In the genomic region with DNA sequence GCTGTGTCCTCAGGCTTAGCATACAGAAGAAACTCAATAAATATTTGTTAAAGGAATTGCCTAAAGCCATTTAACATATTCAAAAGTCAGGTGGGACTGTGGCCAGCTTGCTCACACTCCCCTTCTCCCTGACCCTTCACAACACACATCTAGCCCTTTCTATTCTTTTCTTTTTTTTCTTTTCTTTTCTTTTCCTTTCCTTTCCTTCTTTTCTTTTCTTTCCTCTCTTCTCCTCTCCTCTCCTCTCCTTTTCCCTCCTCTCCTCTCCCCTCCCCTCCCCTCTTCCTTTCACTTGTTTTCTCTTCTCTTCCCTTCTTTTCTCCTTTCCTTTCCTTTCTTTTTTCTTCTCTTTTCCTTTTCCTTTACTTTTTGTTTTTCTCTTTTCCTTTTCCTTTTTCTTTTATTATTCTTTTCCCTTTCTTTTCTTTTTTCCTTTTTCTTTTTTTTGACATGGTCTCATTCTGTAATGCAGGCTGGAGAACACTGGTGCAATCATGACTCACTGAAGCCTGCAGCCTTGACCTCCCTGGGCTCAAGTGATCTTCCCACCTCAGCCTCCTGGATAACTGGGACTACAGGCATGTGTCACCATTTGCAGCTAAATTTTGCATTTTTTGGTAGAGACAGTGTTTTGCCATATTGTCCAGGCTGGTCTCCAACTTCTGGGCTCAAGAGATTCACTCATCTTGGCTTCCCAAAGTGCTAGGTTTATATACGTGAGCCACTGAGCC, we compare ENCODE assay signal across 16 cellular contexts.
DNase-seq lines count a peak whose midpoint lies in the region; ATAC-seq and TF ChIP-seq lines count a peak whose summit lies in the region.
"Had no signal": no experiment of that assay in that cellular context is flagged by ENCODE, and none has a peak within 500 bp of the region (broad histone marks: within the 10 kb centered on the region; RNA-seq: fewer than 3 reads in every experiment).

No MANE protein-coding gene starts in this region.

- H3K4me1 Mint-ChIP-seq in WTC11: no peaks in the 10 kb centered on the region
- no peaks in the 10 kb centered on the region for H3K4me1 Mint-ChIP-seq in activated naive CD8-positive, alpha-beta T cell treated with anti-CD3 and anti-CD28 coated beads for 36 hours
- H3K4me1 Mint-ChIP-seq: CD4-positive, alpha-beta memory T cell; GM23338 had no signal

- peaks cover 18% of the 10 kb centered on the region for H3K9me3 Mint-ChIP-seq in WTC11
- peaks cover 3% of the 10 kb centered on the region for H3K9me3 Mint-ChIP-seq in activated naive CD8-positive, alpha-beta T cell treated with anti-CD3 and anti-CD28 coated beads for 36 hours

- TF ChIP-seq CTCF in HEK293 (tag by site-specific recombination; IDR thresholded peaks at IDR 0.05) (no peak), WTC11 (IDR thresholded peaks at IDR 0.05) (no peak)

- no peak overlapping the region for H3K4me3 Mint-ChIP-seq in WTC11
- H3K4me3 Mint-ChIP-seq in activated naive CD8-positive, alpha-beta T cell treated with anti-CD3 and anti-CD28 coated beads for 36 hours: no peak overlapping the region
- H3K4me3 Mint-ChIP-seq: CD4-positive, alpha-beta memory T cell; GM23338; HFFc6 had no signal

- CTCF ChIA-PET in HEK293 (lab: Yijun Ruan, JAX): no interaction called here
- CTCF ChIA-PET in WTC11 (lab: Charles Lee): no interaction called here

- peaks cover 9% of the 10 kb centered on the region for H3K36me3 Mint-ChIP-seq in WTC11
- no peaks in the 10 kb centered on the region for H3K36me3 Mint-ChIP-seq in activated naive CD8-positive, alpha-beta T cell treated with anti-CD3 and anti-CD28 coated beads for 36 hours
- H3K36me3 Mint-ChIP-seq: CD4-positive, alpha-beta memory T cell had no signal

- H3K27me3 Mint-ChIP-seq in WTC11 (ENCODE audit: low read depth): no peaks in the 10 kb centered on the region; the same call in 1 of the 2 replicates
- no peaks in the 10 kb centered on the region for H3K27me3 Mint-ChIP-seq in activated naive CD8-positive, alpha-beta T cell treated with anti-CD3 and anti-CD28 coated beads for 36 hours
- H3K27me3 Mint-ChIP-seq: CD4-positive, alpha-beta memory T cell had no signal

- H3K9me3 ChIP-seq in HEK293 (ENCODE audit: control insufficient read depth, insufficient read depth, low read depth, low read length): no peaks in the 10 kb centered on the region

- no peak for ATAC-seq in WTC11
- ATAC-seq in HG02623 (IDR thresholded peaks at IDR 0.05; ENCODE audit: unreplicated experiment): no peak
- ATAC-seq: GM23338 had no signal

- H3K27ac ChIP-seq in HEK293 (ENCODE audit: extremely low read depth, low read depth, low read length): no peak overlapping the region
- H3K27ac ChIP-seq: C4-2B had no signal

- H3K4me1 ChIP-seq in HEK293 (ENCODE audit: control insufficient read depth, insufficient read depth, low read length): no peaks in the 10 kb centered on the region

- POLR2A ChIA-PET in HEK293 (lab: Yijun Ruan, JAX) (no interaction called here), WTC11 (lab: Charles Lee) (no interaction called here)

- DNase-seq in WTC11 (ENCODE audit: low spot score) (no peak), kidney tubule cell (ENCODE audit: low spot score) (peak; percentile 19), renal cortical epithelial cell (ENCODE audit: low read depth) (peak; percentile 59)
- DNase-seq in activated CD8-positive, alpha-beta memory T cell treated with anti-CD3 and anti-CD28 coated beads, Interleukin-2, amount 50 U/mL, for 4 hours: no peak
- no peak for DNase-seq in activated naive CD8-positive, alpha-beta T cell treated with anti-CD3 and anti-CD28 coated beads for 36 hours
- DNase-seq: ACHN; CD4-positive, alpha-beta memory T cell; DMS153; DMS79; GDM1; HCEC 1CT; HFFc6 had no signal

- H3K27ac Mint-ChIP-seq in WTC11: no peak overlapping the region
- H3K27ac Mint-ChIP-seq in activated naive CD8-positive, alpha-beta T cell treated with anti-CD3 and anti-CD28 coated beads for 36 hours: no peak overlapping the region
- H3K27ac Mint-ChIP-seq: GM23338, HFFc6 had no signal

- no peak overlapping the region for H3K4me3 ChIP-seq in HEK293 (ENCODE audit: low read depth, low read length)
- H3K4me3 ChIP-seq: GM23338 had no signal

- no peaks in the 10 kb centered on the region for H3K36me3 ChIP-seq in HEK293 (ENCODE audit: control insufficient read depth in 2 of 2, insufficient read depth in 1 of 2, low read length in 2 of 2)

TF ChIP-seq in HEK293, 187 proteins besides CTCF, POLR2A, EP300 and RAD21 (continues in another document):
- no peak for TF ChIP-seq ZNF560 (tag by site-specific recombination; IDR thresholded peaks at IDR 0.05; ENCODE audit: borderline replicate concordance)
- TF ChIP-seq PRDM1 (tag by site-specific recombination; IDR thresholded peaks at IDR 0.05): peak; percentile 97
- TF ChIP-seq ZNF660 (tag by site-specific recombination; IDR thresholded peaks at IDR 0.05): no peak
- no peak for TF ChIP-seq YY1 (tag by site-specific recombination; IDR thresholded peaks at IDR 0.05)

TF ChIP-seq in WTC11, 78 proteins besides CTCF, POLR2A, EP300 and RAD21 (continues in another document):
- TF ChIP-seq TEAD1 (CRISPR knock-in tag; IDR thresholded peaks at IDR 0.05) (no peak), CBFB (CRISPR knock-in tag; IDR thresholded peaks at IDR 0.05; ENCODE audit: low read depth) (no peak), ZNF423 (CRISPR knock-in tag; IDR thresholded peaks at IDR 0.05) (no peak), OVOL2 (CRISPR knock-in tag; IDR thresholded peaks at IDR 0.05; ENCODE audit: borderline replicate concordance) (no peak)
- TF ChIP-seq, protein P1, sequence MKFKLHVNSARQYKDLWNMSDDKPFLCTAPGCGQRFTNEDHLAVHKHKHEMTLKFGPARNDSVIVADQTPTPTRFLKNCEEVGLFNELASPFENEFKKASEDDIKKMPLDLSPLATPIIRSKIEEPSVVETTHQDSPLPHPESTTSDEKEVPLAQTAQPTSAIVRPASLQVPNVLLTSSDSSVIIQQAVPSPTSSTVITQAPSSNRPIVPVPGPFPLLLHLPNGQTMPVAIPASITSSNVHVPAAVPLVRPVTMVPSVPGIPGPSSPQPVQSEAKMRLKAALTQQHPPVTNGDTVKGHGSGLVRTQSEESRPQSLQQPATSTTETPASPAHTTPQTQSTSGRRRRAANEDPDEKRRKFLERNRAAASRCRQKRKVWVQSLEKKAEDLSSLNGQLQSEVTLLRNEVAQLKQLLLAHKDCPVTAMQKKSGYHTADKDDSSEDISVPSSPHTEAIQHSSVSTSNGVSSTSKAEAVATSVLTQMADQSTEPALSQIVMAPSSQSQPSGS (CRISPR knock-in tag; IDR thresholded peaks at IDR 0.05; ENCODE audit: borderline replicate concordance, low read depth): no peak
- TF ChIP-seq, protein P2, sequence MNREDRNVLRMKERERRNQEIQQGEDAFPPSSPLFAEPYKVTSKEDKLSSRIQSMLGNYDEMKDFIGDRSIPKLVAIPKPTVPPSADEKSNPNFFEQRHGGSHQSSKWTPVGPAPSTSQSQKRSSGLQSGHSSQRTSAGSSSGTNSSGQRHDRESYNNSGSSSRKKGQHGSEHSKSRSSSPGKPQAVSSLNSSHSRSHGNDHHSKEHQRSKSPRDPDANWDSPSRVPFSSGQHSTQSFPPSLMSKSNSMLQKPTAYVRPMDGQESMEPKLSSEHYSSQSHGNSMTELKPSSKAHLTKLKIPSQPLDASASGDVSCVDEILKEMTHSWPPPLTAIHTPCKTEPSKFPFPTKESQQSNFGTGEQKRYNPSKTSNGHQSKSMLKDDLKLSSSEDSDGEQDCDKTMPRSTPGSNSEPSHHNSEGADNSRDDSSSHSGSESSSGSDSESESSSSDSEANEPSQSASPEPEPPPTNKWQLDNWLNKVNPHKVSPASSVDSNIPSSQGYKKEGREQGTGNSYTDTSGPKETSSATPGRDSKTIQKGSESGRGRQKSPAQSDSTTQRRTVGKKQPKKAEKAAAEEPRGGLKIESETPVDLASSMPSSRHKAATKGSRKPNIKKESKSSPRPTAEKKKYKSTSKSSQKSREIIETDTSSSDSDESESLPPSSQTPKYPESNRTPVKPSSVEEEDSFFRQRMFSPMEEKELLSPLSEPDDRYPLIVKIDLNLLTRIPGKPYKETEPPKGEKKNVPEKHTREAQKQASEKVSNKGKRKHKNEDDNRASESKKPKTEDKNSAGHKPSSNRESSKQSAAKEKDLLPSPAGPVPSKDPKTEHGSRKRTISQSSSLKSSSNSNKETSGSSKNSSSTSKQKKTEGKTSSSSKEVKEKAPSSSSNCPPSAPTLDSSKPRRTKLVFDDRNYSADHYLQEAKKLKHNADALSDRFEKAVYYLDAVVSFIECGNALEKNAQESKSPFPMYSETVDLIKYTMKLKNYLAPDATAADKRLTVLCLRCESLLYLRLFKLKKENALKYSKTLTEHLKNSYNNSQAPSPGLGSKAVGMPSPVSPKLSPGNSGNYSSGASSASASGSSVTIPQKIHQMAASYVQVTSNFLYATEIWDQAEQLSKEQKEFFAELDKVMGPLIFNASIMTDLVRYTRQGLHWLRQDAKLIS (CRISPR knock-in tag; IDR thresholded peaks at IDR 0.05; ENCODE audit: borderline replicate concordance): no peak
- TF ChIP-seq, protein P3, sequence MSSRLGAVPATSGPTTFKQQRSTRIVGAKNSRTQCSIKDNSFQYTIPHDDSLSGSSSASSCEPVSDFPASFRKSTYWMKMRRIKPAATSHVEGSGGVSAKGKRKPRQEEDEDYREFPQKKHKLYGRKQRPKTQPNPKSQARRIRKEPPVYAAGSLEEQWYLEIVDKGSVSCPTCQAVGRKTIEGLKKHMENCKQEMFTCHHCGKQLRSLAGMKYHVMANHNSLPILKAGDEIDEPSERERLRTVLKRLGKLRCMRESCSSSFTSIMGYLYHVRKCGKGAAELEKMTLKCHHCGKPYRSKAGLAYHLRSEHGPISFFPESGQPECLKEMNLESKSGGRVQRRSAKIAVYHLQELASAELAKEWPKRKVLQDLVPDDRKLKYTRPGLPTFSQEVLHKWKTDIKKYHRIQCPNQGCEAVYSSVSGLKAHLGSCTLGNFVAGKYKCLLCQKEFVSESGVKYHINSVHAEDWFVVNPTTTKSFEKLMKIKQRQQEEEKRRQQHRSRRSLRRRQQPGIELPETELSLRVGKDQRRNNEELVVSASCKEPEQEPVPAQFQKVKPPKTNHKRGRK (CRISPR knock-in tag; IDR thresholded peaks at IDR 0.05; ENCODE audit: borderline replicate concordance): peak; percentile 92
- TF ChIP-seq, protein P4, sequence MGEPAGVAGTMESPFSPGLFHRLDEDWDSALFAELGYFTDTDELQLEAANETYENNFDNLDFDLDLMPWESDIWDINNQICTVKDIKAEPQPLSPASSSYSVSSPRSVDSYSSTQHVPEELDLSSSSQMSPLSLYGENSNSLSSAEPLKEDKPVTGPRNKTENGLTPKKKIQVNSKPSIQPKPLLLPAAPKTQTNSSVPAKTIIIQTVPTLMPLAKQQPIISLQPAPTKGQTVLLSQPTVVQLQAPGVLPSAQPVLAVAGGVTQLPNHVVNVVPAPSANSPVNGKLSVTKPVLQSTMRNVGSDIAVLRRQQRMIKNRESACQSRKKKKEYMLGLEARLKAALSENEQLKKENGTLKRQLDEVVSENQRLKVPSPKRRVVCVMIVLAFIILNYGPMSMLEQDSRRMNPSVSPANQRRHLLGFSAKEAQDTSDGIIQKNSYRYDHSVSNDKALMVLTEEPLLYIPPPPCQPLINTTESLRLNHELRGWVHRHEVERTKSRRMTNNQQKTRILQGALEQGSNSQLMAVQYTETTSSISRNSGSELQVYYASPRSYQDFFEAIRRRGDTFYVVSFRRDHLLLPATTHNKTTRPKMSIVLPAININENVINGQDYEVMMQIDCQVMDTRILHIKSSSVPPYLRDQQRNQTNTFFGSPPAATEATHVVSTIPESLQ (CRISPR knock-in tag; IDR thresholded peaks at IDR 0.05): no peak

Comparison
In these comparisons a context has a peak if more than half of its experiments do, and no peak if none do; other contexts are left out.
1. DNase-seq: peak in kidney tubule cell (single experiment) and renal cortical epithelial cell (single experiment); none in WTC11 (single experiment), activated CD8-positive, alpha-beta memory T cell treated with anti-CD3 and anti-CD28 coated beads, Interleukin-2, amount 50 U/mL, for 4 hours (single experiment) and activated naive CD8-positive, alpha-beta T cell treated with anti-CD3 and anti-CD28 coated beads for 36 hours (single experiment).